In the genomic region with DNA sequence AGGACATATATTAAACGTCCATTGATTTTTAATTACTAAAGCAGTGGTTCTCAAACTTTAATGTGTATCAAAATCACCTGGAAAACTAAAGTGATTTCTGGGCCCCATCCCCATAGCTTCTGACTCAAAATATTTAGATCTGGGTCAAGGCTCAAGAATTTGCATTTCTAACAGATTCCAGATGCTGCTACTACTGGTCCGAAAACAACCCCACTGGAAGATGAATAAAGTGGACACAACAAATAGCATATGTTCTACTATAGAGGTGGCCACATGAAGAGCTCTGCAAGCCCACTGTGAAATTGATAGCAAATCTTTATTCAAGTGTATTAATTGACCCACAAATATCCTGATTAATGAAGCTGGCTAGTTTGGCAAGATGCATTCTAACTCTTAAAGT, we compare ENCODE assay signal across 21 cellular contexts.
"Had no signal": no experiment of that assay in that cellular context is flagged by ENCODE, and none has a peak within 500 bp of the region (broad histone marks: within the 10 kb centered on the region; RNA-seq: fewer than 3 reads in every experiment).

No MANE protein-coding gene starts in this region.

- ATAC-seq: left colon; left ventricle myocardium superior; naive thymus-derived CD4-positive, alpha-beta T cell; psoas muscle had no signal

- H3K27ac Mint-ChIP-seq: endodermal cell; naive thymus-derived CD4-positive, alpha-beta T cell had no signal

- H2AFZ ChIP-seq: hepatocyte had no signal

- H3K4me2 ChIP-seq: hepatocyte had no signal

- H3K4me1 ChIP-seq: psoas muscle, sigmoid colon, stomach, transverse colon had no signal

- H3K9me3 ChIP-seq: neutrophil, psoas muscle, sigmoid colon, transverse colon had no signal

- H3K4me3 ChIP-seq: coronary artery, hepatocyte, psoas muscle, sigmoid colon, skin epidermis, stomach, thoracic aorta, transverse colon had no signal

- H3K27ac ChIP-seq: coronary artery, hepatocyte, neutrophil, psoas muscle, sigmoid colon, skin epidermis, stomach, thoracic aorta, transverse colon had no signal

- DNase-seq: effector CD4-positive, alpha-beta T cell; endodermal cell; erythroblast; foreskin melanocyte; head of caudate nucleus; kidney; left colon; left ventricle myocardium superior; mesendoderm; naive thymus-derived CD4-positive, alpha-beta T cell; psoas muscle; sigmoid colon; stimulated activated naive CD4-positive, alpha-beta T cell; stomach; substantia nigra; transverse colon had no signal

- H3K79me2 ChIP-seq: hepatocyte had no signal

- H3K4me3 Mint-ChIP-seq: endodermal cell; naive thymus-derived CD4-positive, alpha-beta T cell had no signal

- H3K36me3 ChIP-seq: neutrophil had no signal

- H3K27me3 ChIP-seq: hepatocyte, neutrophil, sigmoid colon, stomach, transverse colon had no signal

- H3K27me3 Mint-ChIP-seq: naive thymus-derived CD4-positive, alpha-beta T cell had no signal

- H3K4me1 Mint-ChIP-seq: endodermal cell had no signal
